Comparison of ENCODE assay signal across 11 cellular contexts in the genomic region with DNA sequence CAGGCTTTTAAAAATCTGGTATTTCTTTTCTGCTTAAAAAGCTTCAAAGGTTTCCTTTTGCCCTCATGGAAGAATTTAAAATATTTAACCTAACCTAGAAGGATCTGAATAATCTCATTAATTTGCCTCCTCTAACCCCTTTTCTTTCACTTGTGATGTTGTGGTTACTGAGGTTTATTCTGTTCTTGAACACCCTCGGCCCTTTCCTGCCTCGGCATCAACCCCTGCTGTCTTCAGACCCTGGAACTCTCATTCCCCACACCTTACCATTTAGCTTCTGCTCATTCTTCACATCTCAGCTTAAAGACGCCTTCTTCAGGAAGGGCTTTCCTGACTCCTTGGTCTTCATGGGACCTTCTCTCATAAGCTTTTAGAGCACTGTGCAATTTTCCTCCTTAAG.
"Had no signal": no experiment of that assay in that cellular context is flagged by ENCODE, and none has a peak within 500 bp of the region (broad histone marks: within the 10 kb centered on the region; RNA-seq: fewer than 3 reads in every experiment).

No MANE protein-coding gene starts in this region.

- H3K4me1 ChIP-seq: adrenal gland, breast epithelium, heart right ventricle, right atrium auricular region, upper lobe of right lung had no signal

- H3K9me3 ChIP-seq: adrenal gland, breast epithelium, upper lobe of right lung had no signal

- H3K27ac ChIP-seq: adrenal gland, breast epithelium, heart right ventricle, right atrium auricular region, upper lobe of right lung had no signal

- DNase-seq: activated CD4-positive, alpha-beta T cell treated with anti-CD3 and anti-CD28 coated beads for 1 hour; activated CD4-positive, alpha-beta T cell treated with anti-CD3 and anti-CD28 coated beads, Interleukin-2, amount 50 U/mL, for 48 hours; adrenal gland; heart right ventricle; kidney glomerular epithelial cell; small intestine; substantia nigra; T1000; upper lobe of right lung had no signal

- H3K36me3 ChIP-seq: adrenal gland, breast epithelium, heart right ventricle, right atrium auricular region, upper lobe of right lung had no signal

- ATAC-seq: heart right ventricle, upper lobe of right lung had no signal

- H3K27me3 ChIP-seq: adrenal gland, breast epithelium, heart right ventricle, right atrium auricular region, upper lobe of right lung had no signal

- H3K4me3 ChIP-seq: adrenal gland, breast epithelium, heart right ventricle, right atrium auricular region, upper lobe of right lung had no signal
